In genomic region chr6:139490482-139490881, GRCh38 we compare ENCODE assay signal across 10 cellular contexts.
DNase-seq lines count a peak whose midpoint lies in the region; ATAC-seq and TF ChIP-seq lines count a peak whose summit lies in the region.
"Had no signal": no experiment of that assay in that cellular context is flagged by ENCODE, and none has a peak within 500 bp of the region (broad histone marks: within the 10 kb centered on the region; RNA-seq: fewer than 3 reads in every experiment).

No MANE protein-coding gene starts in this region.

- no peaks in the 10 kb centered on the region for H3K27me3 ChIP-seq in PC-3 (ENCODE audit: low read length)
- no peaks in the 10 kb centered on the region for H3K27me3 ChIP-seq in left lung

- H3K4me2 ChIP-seq in PC-3 (ENCODE audit: low read length): no peak overlapping the region

- no peaks in the 10 kb centered on the region for H3K79me2 ChIP-seq in PC-3 (ENCODE audit: low read length)

- DNase-seq in H4 (ENCODE audit: low spot score): peak; percentile 14
- DNase-seq in PC-3: no peak
- DNase-seq in left lung: no peak
- DNase-seq in SK-N-DZ (ENCODE audit: low spot score): no peak
- DNase-seq in NCI-H187 (lab: John Stamatoyannopoulos, UW): no peak
- DNase-seq in NCI-H2171 treated with DMSO at 0.1 percent for 48 hours (lab: John Stamatoyannopoulos, UW): no peak
- no peak for DNase-seq in Kasumi-1 (lab: John Stamatoyannopoulos, UW)
- DNase-seq: left cardiac atrium, NCI-H2227 treated with DMSO at 0.1 percent for 48 hours had no signal

- H3K9ac ChIP-seq in PC-3 (ENCODE audit: low read length): no peak overlapping the region

- H2AFZ ChIP-seq in PC-3 (ENCODE audit: low read length): 0 out of 2 replicates have a peak overlapping the region, but pooled peaks have one; percentile 4

- no peaks in the 10 kb centered on the region for H4K20me1 ChIP-seq in PC-3 (ENCODE audit: low read length)

- H3K4me3 ChIP-seq in PC-3 (ENCODE audit: low read length): no peak overlapping the region
- no peak overlapping the region for H3K4me3 ChIP-seq in left lung

- intact Hi-C loops in PC-3 (cut with micrococcal nuclease): no loop called here
- intact Hi-C loops in left lung (cut with DNase I): no loop called here

- no peaks in the 10 kb centered on the region for H3F3A ChIP-seq in PC-3 (ENCODE audit: low read length, unreplicated experiment)

- BruUV-seq in PC-3 (replicated peaks; lab: Mats Ljungman, UMichigan): no TSS peak

- H3K9me3 ChIP-seq in PC-3 (ENCODE audit: low read length) (no peaks in the 10 kb centered on the region), left lung (no peaks in the 10 kb centered on the region)

- CTCF ChIA-PET in PC-3 (lab: Charles Lee): interaction anchor here (0.7 kb wide), 1 partner anchor 204 kb away, joined by 3 read pairs; no protein-coding TSS in a partner anchor

- H3K27ac ChIP-seq in PC-3 (ENCODE audit: low read length): no peak overlapping the region
- peak overlapping the region in 1 of 2 donors; percentile 18 for H3K27ac ChIP-seq in left lung

- peak; percentile 75 for ATAC-seq in GM18502 (IDR thresholded peaks at IDR 0.05; ENCODE audit: poor library complexity, unreplicated experiment)
- ATAC-seq in PC-3: no peak
- ATAC-seq in left lung: peak; percentile 27
- ATAC-seq: left cardiac atrium had no signal

- H3K36me3 ChIP-seq in PC-3 (ENCODE audit: low read depth, low read length): no peaks in the 10 kb centered on the region
- no peaks in the 10 kb centered on the region for H3K36me3 ChIP-seq in left lung

- H3K9me2 ChIP-seq in PC-3 (replicated peaks; ENCODE audit: low read length): no peaks in the 10 kb centered on the region

- POLR2A ChIA-PET in PC-3 (lab: Charles Lee; ENCODE audit: unreplicated experiment): no interaction called here

- H3K4me1 ChIP-seq in PC-3 (ENCODE audit: insufficient read depth, low read length) (no peaks in the 10 kb centered on the region), left lung (peaks cover 0 to 8% of the 10 kb centered on the region in 2 donors)

- TF ChIP-seq CTCF in PC-3 (conservative IDR thresholded peaks at IDR 0.05; ENCODE audit: low read depth, low read length): no peak
- no peak for TF ChIP-seq CTCF in left lung (IDR thresholded peaks at IDR 0.05)
